ENCODE assay signal across 8 cellular contexts in the genomic region with DNA sequence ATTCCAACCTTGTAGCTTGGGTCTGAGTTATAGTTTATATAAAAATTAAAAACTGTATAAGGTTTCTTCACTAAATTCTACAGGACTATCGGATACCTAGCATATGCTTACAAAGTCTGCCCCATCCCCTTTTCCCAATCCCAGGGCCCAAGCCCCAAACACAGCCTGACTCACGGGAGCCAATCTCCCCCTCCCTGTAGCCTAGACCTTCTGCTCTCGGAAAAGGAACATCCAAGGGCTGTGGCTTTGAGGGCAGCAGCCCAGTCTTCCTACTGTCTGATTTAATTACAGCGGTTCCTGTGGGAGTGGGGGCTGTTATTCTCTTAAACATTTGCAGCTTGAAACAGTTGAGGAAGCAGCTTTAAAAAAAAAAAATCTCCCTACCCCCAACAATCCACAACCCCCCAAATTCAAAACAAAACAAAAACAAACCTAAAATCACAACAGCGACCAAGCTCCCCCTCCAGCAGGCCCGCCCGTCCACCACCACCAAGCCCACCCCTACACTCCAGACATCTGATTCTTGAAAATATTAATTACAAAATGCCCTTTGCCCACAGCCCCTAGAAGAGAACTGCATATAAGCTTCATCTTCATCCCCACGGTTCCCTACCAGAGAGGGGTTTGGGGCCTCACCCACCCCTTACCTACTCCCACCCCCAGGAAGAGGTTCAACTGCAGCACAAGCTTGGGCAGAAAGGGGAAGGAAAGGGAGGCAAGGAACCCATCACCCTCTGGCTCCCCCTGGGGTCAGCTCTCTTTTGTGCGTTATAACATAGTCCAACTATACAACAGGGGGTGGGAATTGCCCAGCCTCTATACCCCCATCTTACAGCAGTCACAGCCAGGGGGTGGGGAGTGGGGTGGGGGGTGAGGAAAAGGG. TPM values are rescaled to one million over a fixed set of nuclear protein-coding genes. Genes with fewer than 3 reads are reported as not detected.
A peak's percentile ranks its signal among the peaks of the same experiment; 100 is the strongest.
DNase-seq lines count a peak whose midpoint lies in the region; ATAC-seq, FAIRE-seq and TF ChIP-seq lines count a peak whose summit lies in the region.

No MANE protein-coding gene starts in this region.

- H3K4me2 ChIP-seq in keratinocyte (ENCODE audit: control insufficient read depth, extremely low read depth, insufficient read depth, low read depth, low read length), result peak overlapping the region; percentile 91

- H3K4me1 ChIP-seq in Peyer's patch, result peaks cover 0 to 21% (median 2%) of the 10 kb centered on the region in 4 donors
- peaks cover 34% of the 10 kb centered on the region for H3K4me1 ChIP-seq in adipocyte (ENCODE audit: control insufficient read depth, insufficient read depth, low read length)
- H3K4me1 ChIP-seq in keratinocyte (ENCODE audit: control insufficient read depth, extremely low read depth, insufficient read depth, low read length), result peaks cover 3% of the 10 kb centered on the region

- H2AFZ ChIP-seq in keratinocyte (ENCODE audit: control insufficient read depth, low read length), result no peak overlapping the region

- H3K27ac Mint-ChIP-seq in stimulated activated naive CD8-positive, alpha-beta T cell treated with anti-CD3 and anti-CD28 coated beads, Interleukin-15, amount 100 ng/mL, for 72 hours, result peak overlapping the region; percentile 90 to 94

- ATAC-seq in stimulated activated naive CD8-positive, alpha-beta T cell treated with anti-CD3 and anti-CD28 coated beads, Interleukin-15, amount 100 ng/mL, for 72 hours, result peak; percentile 23
- ATAC-seq in HG02642 (IDR thresholded peaks at IDR 0.05; ENCODE audit: poor library complexity, unreplicated experiment), result no peak

- H3K27me3 ChIP-seq in Peyer's patch, result no peaks in the 10 kb centered on the region
- H3K27me3 ChIP-seq in adipocyte (replicated peaks; ENCODE audit: control insufficient read depth, insufficient read depth, low read length), result no peaks in the 10 kb centered on the region
- H3K27me3 ChIP-seq in keratinocyte (ENCODE audit: control insufficient read depth, extremely low read depth, insufficient read depth, low read length), result no peaks in the 10 kb centered on the region

- peak; percentile 60 to 71 for DNase-seq in AML-193 (lab: John Stamatoyannopoulos, UW)
- DNase-seq in GM19238 (ENCODE audit: insufficient read length, low spot score), result peak; percentile 46
- peak in 1 of 3 donors; percentile 47 for DNase-seq in Peyer's patch
- peak; percentile 58 for DNase-seq in adipocyte (ENCODE audit: low read depth)
- no peak for DNase-seq in keratinocyte (ENCODE audit: low read depth, low spot score)
- DNase-seq in stimulated activated naive CD8-positive, alpha-beta T cell treated with anti-CD3 and anti-CD28 coated beads, Interleukin-15, amount 100 ng/mL, for 72 hours, result peak; percentile 40 to 49
- no peak for DNase-seq in NCI-H187 (lab: John Stamatoyannopoulos, UW)

- peaks cover 0 to 37% (median 0%) of the 10 kb centered on the region in 3 donors for H3K36me3 ChIP-seq in Peyer's patch
- H3K36me3 ChIP-seq in adipocyte (ENCODE audit: control insufficient read depth, insufficient read depth, low read length, severe bottlenecking), result peaks cover 40% of the 10 kb centered on the region
- H3K36me3 ChIP-seq in keratinocyte (ENCODE audit: control insufficient read depth in 2 of 2, extremely low read depth in 1 of 2, insufficient read depth in 2 of 2, low read length in 2 of 2), result peaks cover 11 to 21% of the 10 kb centered on the region in 2 experiments

- H3K4me3 Mint-ChIP-seq in stimulated activated naive CD8-positive, alpha-beta T cell treated with anti-CD3 and anti-CD28 coated beads, Interleukin-15, amount 100 ng/mL, for 72 hours, result peak overlapping the region; percentile 83 to 91

- TF ChIP-seq CTCF in Peyer's patch (IDR thresholded peaks at IDR 0.05) (peak in 1 of 6 experiments; percentile 30), keratinocyte (optimal IDR thresholded peaks at IDR 0.05 in 1 of 3, IDR thresholded peaks at IDR 0.05 in 1 of 3, conservative IDR thresholded peaks at IDR 0.05 in 1 of 3; ENCODE audit: extremely low read depth in 1 of 3, insufficient read depth in 2 of 3, low read length in 3 of 3) (peak in 2 of 3 experiments; percentile 31 to 47)

- no peaks in the 10 kb centered on the region for H4K20me1 ChIP-seq in keratinocyte (ENCODE audit: control insufficient read depth, extremely low read depth, insufficient read depth, low read length)

- H3K9me1 ChIP-seq in keratinocyte (ENCODE audit: control insufficient read depth, extremely low read depth, insufficient read depth, low read length), result no peaks in the 10 kb centered on the region

- H3K9me3 Mint-ChIP-seq in stimulated activated naive CD8-positive, alpha-beta T cell treated with anti-CD3 and anti-CD28 coated beads, Interleukin-15, amount 100 ng/mL, for 72 hours, result no peaks in the 10 kb centered on the region

- peak overlapping the region in 3 of 4 donors; percentile 57 to 82 (median 76) for H3K4me3 ChIP-seq in Peyer's patch
- H3K4me3 ChIP-seq in adipocyte (ENCODE audit: low read length), result peak overlapping the region; percentile 97
- H3K4me3 ChIP-seq in keratinocyte (ENCODE audit: control insufficient read depth in 2 of 3, extremely low read depth in 1 of 3, insufficient read depth in 2 of 3, low read depth in 1 of 3, low read length in 3 of 3), result no peak overlapping the region

- peaks cover 46% of the 10 kb centered on the region for H3K4me1 Mint-ChIP-seq in stimulated activated naive CD8-positive, alpha-beta T cell treated with anti-CD3 and anti-CD28 coated beads, Interleukin-15, amount 100 ng/mL, for 72 hours

- H3K79me2 ChIP-seq in keratinocyte (ENCODE audit: control insufficient read depth, insufficient read depth, low read length), result peaks cover 28% of the 10 kb centered on the region

- peak overlapping the region; percentile 80 to 95 (median 92) for H3K27ac ChIP-seq in Peyer's patch
- H3K27ac ChIP-seq in keratinocyte (ENCODE audit: control insufficient read depth, insufficient read depth, low read length), result peak overlapping the region; percentile 93

- FAIRE-seq in keratinocyte (lab: Jason Lieb, UNC), result no peak

- H3K27me3 Mint-ChIP-seq in stimulated activated naive CD8-positive, alpha-beta T cell treated with anti-CD3 and anti-CD28 coated beads, Interleukin-15, amount 100 ng/mL, for 72 hours, result no peaks in the 10 kb centered on the region

- no peak for TF ChIP-seq POLR2A in Peyer's patch (IDR thresholded peaks at IDR 0.05)

- H3K9ac ChIP-seq in adipocyte (ENCODE audit: low read length) (peak overlapping the region; percentile 100), keratinocyte (ENCODE audit: control insufficient read depth, extremely low read depth, insufficient read depth, low read length) (peak overlapping the region; percentile 33)

- H3K9me3 ChIP-seq in Peyer's patch (no peaks in the 10 kb centered on the region), adipocyte (ENCODE audit: control insufficient read depth, low read length) (no peaks in the 10 kb centered on the region), keratinocyte (ENCODE audit: control insufficient read depth, low read depth, low read length) (no peaks in the 10 kb centered on the region)

- dilution Hi-C loops in keratinocyte (cut with MboI; ENCODE audit: extremely low pct_ligation_motif_present, low sequenced_read_pairs), result no loop called here

RNA-seq across cellular contexts. Expression of a gene that starts 1.1 kb away (rescaled TPM):
- total RNA-seq in Peyer's patch, result 10 to 100 TPM; 34.1 to 42.2 (median 37.9) TPM
- polyA plus RNA-seq in keratinocyte, result 105 to 125 TPM (median 123 TPM) in 3 replicates
- 20.0 TPM for polyA plus RNA-seq in keratinocyte (2011; ENCODE audit: low read depth)
- polyA plus RNA-seq in keratinocyte (2011; cell fraction: cytosol; rRNA removed), result 88.8 and 167 TPM in 2 replicates
- polyA plus RNA-seq in keratinocyte (2011; cell fraction: nucleus; rRNA removed), result 91.6 and 94.3 TPM in 2 replicates
- polyA plus RNA-seq in keratinocyte (2012; ENCODE audit: low replicate concordance), result 66.5 and 73.0 TPM in 2 replicates
- 30.5 to 67.9 TPM (median 65.9 TPM) in 3 replicates for polyA minus RNA-seq in keratinocyte
- polyA minus RNA-seq in keratinocyte (2011; cell fraction: cytosol; rRNA and poly(A)+ RNA removed), result 27.0 TPM
- 20.6 and 31.8 TPM in 2 replicates for polyA minus RNA-seq in keratinocyte (2011; cell fraction: nucleus; rRNA and poly(A)+ RNA removed)

RNA-seq across cellular contexts. Expression of a gene that starts 20.5 kb away (rescaled TPM):
- total RNA-seq in Peyer's patch, result under 1 TPM in 2 of 4 donors, not detected in 2; 0.27 to 0.28 TPM
- polyA plus RNA-seq in keratinocyte, result 0.09 to 0.17 TPM (median 0.10 TPM) in 3 replicates
- polyA plus RNA-seq in keratinocyte (2011; ENCODE audit: low read depth), result not detected
- not detected in 2 replicates for polyA plus RNA-seq in keratinocyte (2011; cell fraction: cytosol; rRNA removed)
- 0.24 and 0.39 TPM in 2 replicates for polyA plus RNA-seq in keratinocyte (2011; cell fraction: nucleus; rRNA removed)
- polyA plus RNA-seq in keratinocyte (2012; ENCODE audit: low replicate concordance), result 0.08 and 0.13 TPM in 2 replicates
- 0.06 TPM in 1 of 3 replicates, not detected in the others for polyA minus RNA-seq in keratinocyte
- polyA minus RNA-seq in keratinocyte (2011; cell fraction: cytosol; rRNA and poly(A)+ RNA removed), result not detected
- polyA minus RNA-seq in keratinocyte (2011; cell fraction: nucleus; rRNA and poly(A)+ RNA removed), result 0.21 TPM in 1 of 2 replicates, not detected in the other

RNA-seq across cellular contexts. Expression of a gene that starts 40.9 kb away (rescaled TPM):
- total RNA-seq in Peyer's patch, result 100 to 1,000 TPM; 126 to 161 (median 146) TPM
- 9.3 to 12.1 TPM (median 9.8 TPM) in 3 replicates for polyA plus RNA-seq in keratinocyte
- polyA plus RNA-seq in keratinocyte (2011; ENCODE audit: low read depth), result 21.7 TPM
- polyA plus RNA-seq in keratinocyte (2011; cell fraction: cytosol; rRNA removed), result 5.0 and 8.0 TPM in 2 replicates
- polyA plus RNA-seq in keratinocyte (2011; cell fraction: nucleus; rRNA removed), result 64.9 and 67.1 TPM in 2 replicates
- polyA plus RNA-seq in keratinocyte (2012; ENCODE audit: low replicate concordance), result 16.3 and 25.6 TPM in 2 replicates
- 11.6 to 77.1 TPM (median 36.3 TPM) in 3 replicates for polyA minus RNA-seq in keratinocyte
- 18.6 TPM for polyA minus RNA-seq in keratinocyte (2011; cell fraction: cytosol; rRNA and poly(A)+ RNA removed)
- 56.6 and 78.4 TPM in 2 replicates for polyA minus RNA-seq in keratinocyte (2011; cell fraction: nucleus; rRNA and poly(A)+ RNA removed)

RNA-seq across cellular contexts. Expression of a gene that starts 41.6 kb away (rescaled TPM):
- not detected for total RNA-seq in Peyer's patch
- polyA plus RNA-seq in keratinocyte, result not detected in 3 replicates
- polyA plus RNA-seq in keratinocyte (2011; ENCODE audit: low read depth), result not detected
- polyA plus RNA-seq in keratinocyte (2011; cell fraction: cytosol; rRNA removed), result not detected in 2 replicates
- not detected in 2 replicates for polyA plus RNA-seq in keratinocyte (2011; cell fraction: nucleus; rRNA removed)
- not detected in 2 replicates for polyA plus RNA-seq in keratinocyte (2012; ENCODE audit: low replicate concordance)
- not detected in 3 replicates for polyA minus RNA-seq in keratinocyte
- not detected for polyA minus RNA-seq in keratinocyte (2011; cell fraction: cytosol; rRNA and poly(A)+ RNA removed)
- not detected in 2 replicates for polyA minus RNA-seq in keratinocyte (2011; cell fraction: nucleus; rRNA and poly(A)+ RNA removed)

RNA-seq across cellular contexts. Expression of a gene that starts 48.1 kb away (rescaled TPM):
- 1 to 10 TPM in 2 of 4 donors, under 1 TPM in 1, not detected in 1; 0.67 to 1.8 (median 1.7) TPM for total RNA-seq in Peyer's patch
- 0.09 to 0.24 TPM (median 0.22 TPM) in 3 replicates for polyA plus RNA-seq in keratinocyte
- polyA plus RNA-seq in keratinocyte (2011; ENCODE audit: low read depth), result not detected
- polyA plus RNA-seq in keratinocyte (2011; cell fraction: cytosol; rRNA removed), result 0.13 and 0.16 TPM in 2 replicates
- polyA plus RNA-seq in keratinocyte (2011; cell fraction: nucleus; rRNA removed), result 0.41 and 0.46 TPM in 2 replicates
- 0.17 and 0.39 TPM in 2 replicates for polyA plus RNA-seq in keratinocyte (2012; ENCODE audit: low replicate concordance)
- 0.13 TPM in 1 of 3 replicates, not detected in the others for polyA minus RNA-seq in keratinocyte
- not detected for polyA minus RNA-seq in keratinocyte (2011; cell fraction: cytosol; rRNA and poly(A)+ RNA removed)
- polyA minus RNA-seq in keratinocyte (2011; cell fraction: nucleus; rRNA and poly(A)+ RNA removed), result 0.31 TPM in 1 of 2 replicates, not detected in the other

Comparison
In these comparisons a context has a peak if more than half of its experiments do, and no peak if none do; other contexts are left out.
1. DNase-seq: peak in AML-193 (2 of 2), GM19238 (single experiment), adipocyte (single experiment) and stimulated activated naive CD8-positive, alpha-beta T cell treated with anti-CD3 and anti-CD28 coated beads, Interleukin-15, amount 100 ng/mL, for 72 hours (2 of 2); none in keratinocyte (single experiment) and NCI-H187 (0 of 2).
2. H3K4me3 ChIP-seq: peak in Peyer's patch (3 of 4) and adipocyte (single experiment); none in keratinocyte (0 of 3).